ENCODE assay signal across 8 cellular contexts in the genomic region with DNA sequence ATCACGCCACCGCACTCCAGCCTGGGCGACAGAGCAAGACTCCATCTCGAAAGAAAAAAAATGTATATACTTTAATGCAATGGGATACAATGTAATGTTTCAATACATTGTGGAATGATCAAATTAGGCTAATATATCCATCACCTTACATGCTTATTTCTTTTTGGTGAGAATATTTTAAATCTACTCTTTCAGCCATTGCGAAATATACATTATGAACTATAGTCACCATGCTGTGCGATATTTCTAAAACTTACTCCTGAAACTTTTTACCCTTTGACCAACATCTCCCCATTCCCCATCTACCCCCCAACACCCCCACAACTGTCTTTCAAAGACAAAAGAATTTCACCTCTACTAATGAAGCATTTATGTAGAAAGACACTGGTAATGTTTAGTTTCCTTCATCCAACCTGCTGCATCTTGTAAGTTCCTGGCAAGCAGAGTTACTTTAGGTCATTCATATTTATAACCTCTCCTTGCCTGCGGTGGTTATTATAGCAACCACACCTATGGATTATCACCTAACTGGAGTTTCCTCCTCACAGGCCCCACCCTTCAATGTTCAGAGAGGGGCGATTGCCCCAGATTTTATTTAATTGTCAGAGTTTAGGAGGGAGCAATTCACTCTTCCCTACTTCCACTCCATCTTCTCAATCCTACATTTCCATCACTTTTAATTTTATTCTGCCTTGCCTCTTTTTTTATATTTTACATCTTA. TPM values are rescaled to one million over a fixed set of nuclear protein-coding genes. Genes with fewer than 3 reads are reported as not detected.
DNase-seq lines count a peak whose midpoint lies in the region; ATAC-seq and TF ChIP-seq lines count a peak whose summit lies in the region.

No MANE protein-coding gene starts in this region.

- H3K4me3 Mint-ChIP-seq in Caco-2 (ENCODE audit: unreplicated experiment), result peak overlapping the region; percentile 95

- no TSS peak for BruUV-seq in Caco-2 (replicated peaks; lab: Mats Ljungman, UMichigan)

- H3K4me3 ChIP-seq in Caco-2 (ENCODE audit: low read depth, low read length) (peak overlapping the region; percentile 72), NB4 (ENCODE audit: low read depth, low read length) (peak overlapping the region; percentile 72), duodenal mucosa (ENCODE audit: low read depth in 1 of 2, low read length in 2 of 2) (peak overlapping the region; percentile 74 to 93), neutrophil (ENCODE audit: low read depth in 1 of 2, low read length in 1 of 2) (peak overlapping the region; percentile 73 to 90)

- TF ChIP-seq POLR2A in NB4 (IDR thresholded peaks at IDR 0.05; ENCODE audit: extremely low read depth, insufficient read length), result no peak

- ATAC-seq in GM19324 (IDR thresholded peaks at IDR 0.05; ENCODE audit: low FRiP score, unreplicated experiment), result no peak

- intact Hi-C loops in Caco-2 (cut with micrococcal nuclease; ENCODE audit: unreplicated experiment), result no loop called here

- CTCF ChIA-PET in Caco-2 (lab: Charles Lee), result no interaction called here

- no peaks in the 10 kb centered on the region for H3K36me3 Mint-ChIP-seq in Caco-2 (ENCODE audit: insufficient read depth, unreplicated experiment)

- H3K9me3 Mint-ChIP-seq in Caco-2 (ENCODE audit: unreplicated experiment), result no peaks in the 10 kb centered on the region

- H3K9me3 ChIP-seq in Caco-2 (no peaks in the 10 kb centered on the region), duodenal mucosa (ENCODE audit: control insufficient read depth in 1 of 2, low read length in 2 of 2) (no peaks in the 10 kb centered on the region), neutrophil (no peaks in the 10 kb centered on the region)

- no peaks in the 10 kb centered on the region for H3K4me1 Mint-ChIP-seq in Caco-2 (ENCODE audit: low read depth, unreplicated experiment)

- H3K27me3 ChIP-seq in Caco-2 (replicated peaks; ENCODE audit: control insufficient read depth, insufficient read depth, low read length) (no peaks in the 10 kb centered on the region), duodenal mucosa (ENCODE audit: control insufficient read depth in 1 of 2, insufficient read depth in 2 of 2, low read length in 2 of 2) (no peaks in the 10 kb centered on the region), neutrophil (no peaks in the 10 kb centered on the region)

- H3K9ac ChIP-seq in duodenal mucosa (ENCODE audit: low read depth in 1 of 2, low read length in 2 of 2), result peak overlapping the region; percentile 66 to 87

- TF ChIP-seq CTCF in Caco-2 (IDR thresholded peaks at IDR 0.05; ENCODE audit: insufficient read depth in 1 of 2, low read depth in 1 of 2, low read length in 1 of 2, severe bottlenecking in 1 of 2, unreplicated experiment in 1 of 2) (no peak), NB4 (IDR thresholded peaks at IDR 0.05; ENCODE audit: low read depth, low read length) (no peak), neutrophil (IDR thresholded peaks at IDR 0.05) (no peak), GM10266 (IDR thresholded peaks at IDR 0.05; ENCODE audit: control insufficient read depth, insufficient read depth, low read depth, missing control alignments) (no peak)

- peak overlapping the region; percentile 95 for H3K27ac ChIP-seq in duodenal mucosa (ENCODE audit: low read depth, low read length)
- peak overlapping the region; percentile 92 for H3K27ac ChIP-seq in neutrophil

- POLR2A ChIA-PET in Caco-2 (lab: Charles Lee), result interaction anchor here (1.2 kb wide), 1 partner anchor 90 kb away, joined by 5 read pairs; a partner anchor contains a TSS

- H3K27me3 Mint-ChIP-seq in Caco-2 (ENCODE audit: insufficient read depth, unreplicated experiment), result no peaks in the 10 kb centered on the region

- DNase-seq in Caco-2 (no peak), NB4 (ENCODE audit: low read depth) (peak; percentile 42), GM10266 (ENCODE audit: extremely low spot score) (no peak), dedifferentiated amniotic fluid mesenchymal stem cell (ENCODE audit: extremely low spot score) (no peak), foreskin melanocyte (no peak)

- H3K36me3 ChIP-seq in Caco-2 (ENCODE audit: control insufficient read depth, insufficient read depth, low read length), result no peaks in the 10 kb centered on the region
- no peaks in the 10 kb centered on the region for H3K36me3 ChIP-seq in duodenal mucosa (ENCODE audit: control insufficient read depth in 1 of 2, insufficient read depth in 2 of 2, low read length in 2 of 2)
- no peaks in the 10 kb centered on the region for H3K36me3 ChIP-seq in neutrophil

- H3K27ac Mint-ChIP-seq in Caco-2 (ENCODE audit: unreplicated experiment), result no peak overlapping the region

- H3K4me1 ChIP-seq in Caco-2, result no peaks in the 10 kb centered on the region
- H3K4me1 ChIP-seq in duodenal mucosa (ENCODE audit: control insufficient read depth in 1 of 2, insufficient read depth in 2 of 2, low read length in 2 of 2), result peaks cover 20 to 25% of the 10 kb centered on the region in 2 donors
- H3K4me1 ChIP-seq in neutrophil (ENCODE audit: control insufficient read depth in 1 of 2, insufficient read depth in 1 of 2, low read depth in 1 of 2, low read length in 1 of 2), result peaks cover 50 to 59% of the 10 kb centered on the region in 2 experiments

RNA-seq across cellular contexts. Expression of a gene that starts 1.2 kb away (rescaled TPM):
- total RNA-seq in Caco-2 (2022), result 15.7 and 16.5 TPM in 2 replicates

RNA-seq across cellular contexts. Expression of a gene that starts 57.9 kb away (rescaled TPM):
- 0.21 TPM in 1 of 2 replicates, not detected in the other for total RNA-seq in Caco-2 (2022)
